Comparison of ENCODE assay signal across 18 cellular contexts in the genomic region with DNA sequence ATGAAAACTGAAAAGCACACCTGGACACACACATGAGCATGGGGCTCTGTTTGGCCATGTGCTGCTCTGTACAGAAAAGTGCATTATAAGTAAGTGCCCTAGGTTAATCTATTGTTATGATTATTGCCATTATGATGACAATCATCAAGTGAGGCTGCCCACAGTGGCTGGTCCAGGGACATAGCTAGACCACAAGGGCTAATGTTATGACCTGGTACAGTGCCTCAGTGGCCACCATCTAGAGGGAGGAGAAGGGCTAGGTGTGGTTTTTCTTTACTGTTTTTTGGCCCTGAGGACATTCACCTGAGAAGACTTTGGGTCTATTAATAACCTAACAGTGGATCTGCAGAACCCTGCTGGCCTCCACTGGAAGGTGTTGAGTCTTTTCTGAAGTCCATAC.
DNase-seq lines count a peak whose midpoint lies in the region; ATAC-seq and TF ChIP-seq lines count a peak whose summit lies in the region.
"Had no signal": no experiment of that assay in that cellular context is flagged by ENCODE, and none has a peak within 500 bp of the region (broad histone marks: within the 10 kb centered on the region; RNA-seq: fewer than 3 reads in every experiment).

No MANE protein-coding gene starts in this region.

- peak overlapping the region in 1 of 2 donors; percentile 39 for H3K4me3 Mint-ChIP-seq in activated T-cell treated with anti-CD3 and anti-CD28 coated beads, Interleukin-2, amount 50 U/mL, for 72 hours
- no peak overlapping the region for H3K4me3 Mint-ChIP-seq in CD4-positive, alpha-beta memory T cell
- no peak overlapping the region for H3K4me3 Mint-ChIP-seq in activated T-helper 17 cell treated with anti-CD3 and anti-CD28 coated beads, Interleukin-2, amount 50 U/mL, for 72 hours
- no peak overlapping the region for H3K4me3 Mint-ChIP-seq in stimulated activated effector memory CD8-positive, alpha-beta T cell treated with anti-CD3 and anti-CD28 coated beads, Interleukin-12 subunit alpha, Interleukin-12 subunit beta, amount 100 ng/mL, for 72 hours

- peaks cover 40% of the 10 kb centered on the region for H3K4me1 Mint-ChIP-seq in activated T-cell treated with anti-CD3 and anti-CD28 coated beads, Interleukin-2, amount 50 U/mL, for 72 hours (ENCODE audit: low read depth)
- H3K4me1 Mint-ChIP-seq in CD4-positive, alpha-beta memory T cell: peaks cover 11 to 25% (median 19%) of the 10 kb centered on the region in 4 donors
- peaks cover 24% of the 10 kb centered on the region for H3K4me1 Mint-ChIP-seq in activated T-helper 17 cell treated with anti-CD3 and anti-CD28 coated beads, Interleukin-2, amount 50 U/mL, for 72 hours
- peaks cover 14% of the 10 kb centered on the region for H3K4me1 Mint-ChIP-seq in stimulated activated effector memory CD8-positive, alpha-beta T cell treated with anti-CD3 and anti-CD28 coated beads, Interleukin-12 subunit alpha, Interleukin-12 subunit beta, amount 100 ng/mL, for 72 hours

- no peaks in the 10 kb centered on the region for H3K79me2 ChIP-seq in mammary epithelial cell (ENCODE audit: insufficient read depth, low read length)

- in situ Hi-C loops in mammary epithelial cell (cut with MboI; ENCODE audit: low sequenced_read_pairs in 2 of 2): loop anchor here in 1 of 2 donors (25.0 kb wide), 1 partner anchor 307 kb away; the partner anchor contains the start of gene BACH2

- no TSS peak for BruUV-seq in mammary epithelial cell (replicated peaks; lab: Mats Ljungman, UMichigan)

- intact Hi-C loops in CD4-positive, alpha-beta memory T cell (cut with micrococcal nuclease): no loop called here
- intact Hi-C loops in mammary epithelial cell (cut with micrococcal nuclease): no loop called here

- dilution Hi-C loops in mammary epithelial cell (cut with HindIII; ENCODE audit: low sequenced_read_pairs): no loop called here

- no peak for TF ChIP-seq CTCF in GM10266 (IDR thresholded peaks at IDR 0.05; ENCODE audit: control insufficient read depth, insufficient read depth, low read depth, missing control alignments)
- TF ChIP-seq CTCF in mammary epithelial cell (conservative IDR thresholded peaks at IDR 0.05 in 1 of 2, IDR thresholded peaks at IDR 0.05 in 1 of 2; ENCODE audit: extremely low read depth in 1 of 2, insufficient read depth in 1 of 2, low read depth in 1 of 2, low read length in 2 of 2): no peak

- POLR2A ChIA-PET in CD4-positive, alpha-beta memory T cell (lab: Charles Lee; ENCODE audit: partially characterized antibody): no interaction called here

- no peaks in the 10 kb centered on the region for H3K9me3 ChIP-seq in CD4-positive, alpha-beta memory T cell (ENCODE audit: control insufficient read depth in 1 of 2, low read length in 2 of 2)
- no peaks in the 10 kb centered on the region for H3K9me3 ChIP-seq in mammary epithelial cell (replicated peaks; ENCODE audit: insufficient read depth, low read length)
- H3K9me3 ChIP-seq: BE2C, Caco-2, SJSA1 had no signal

- no peaks in the 10 kb centered on the region for H3K27me3 ChIP-seq in CD4-positive, alpha-beta memory T cell (ENCODE audit: insufficient read depth, low read length)
- H3K27me3 ChIP-seq in mammary epithelial cell (ENCODE audit: insufficient read depth, low read length): no peaks in the 10 kb centered on the region
- H3K27me3 ChIP-seq: BE2C, SJSA1 had no signal

- H3K4me2 ChIP-seq in mammary epithelial cell (ENCODE audit: insufficient read depth, low read depth, low read length): no peak overlapping the region

- no peaks in the 10 kb centered on the region for H3K9me3 Mint-ChIP-seq in activated T-cell treated with anti-CD3 and anti-CD28 coated beads, Interleukin-2, amount 50 U/mL, for 72 hours
- no peaks in the 10 kb centered on the region for H3K9me3 Mint-ChIP-seq in CD4-positive, alpha-beta memory T cell
- no peaks in the 10 kb centered on the region for H3K9me3 Mint-ChIP-seq in activated T-helper 17 cell treated with anti-CD3 and anti-CD28 coated beads, Interleukin-2, amount 50 U/mL, for 72 hours
- no peaks in the 10 kb centered on the region for H3K9me3 Mint-ChIP-seq in stimulated activated effector memory CD8-positive, alpha-beta T cell treated with anti-CD3 and anti-CD28 coated beads, Interleukin-12 subunit alpha, Interleukin-12 subunit beta, amount 100 ng/mL, for 72 hours

- CTCF ChIA-PET in CD4-positive, alpha-beta memory T cell (lab: Charles Lee; ENCODE audit: partially characterized antibody): interaction anchor here (0.7 kb wide), 1 partner anchor 199 kb away, joined by 3 read pairs; no protein-coding TSS in a partner anchor
- CTCF ChIA-PET in mammary epithelial cell (lab: Charles Lee; ENCODE audit: low non-redundant PET): no interaction called here

- H3K36me3 Mint-ChIP-seq in activated T-cell treated with anti-CD3 and anti-CD28 coated beads, Interleukin-2, amount 50 U/mL, for 72 hours (ENCODE audit: insufficient read depth in 2 of 2): peaks cover 0 to 24% of the 10 kb centered on the region in 2 donors
- H3K36me3 Mint-ChIP-seq in CD4-positive, alpha-beta memory T cell: peaks cover 12 to 13% of the 10 kb centered on the region in 2 donors
- H3K36me3 Mint-ChIP-seq in activated T-helper 17 cell treated with anti-CD3 and anti-CD28 coated beads, Interleukin-2, amount 50 U/mL, for 72 hours (ENCODE audit: low read depth): peaks cover 52% of the 10 kb centered on the region
- peaks cover 13% of the 10 kb centered on the region for H3K36me3 Mint-ChIP-seq in stimulated activated effector memory CD8-positive, alpha-beta T cell treated with anti-CD3 and anti-CD28 coated beads, Interleukin-12 subunit alpha, Interleukin-12 subunit beta, amount 100 ng/mL, for 72 hours

- no peak overlapping the region for H2AFZ ChIP-seq in mammary epithelial cell (ENCODE audit: low read depth, low read length)

- no peak for DNase-seq in activated T-cell treated with anti-CD3 and anti-CD28 coated beads, Interleukin-2, amount 50 U/mL, for 72 hours
- DNase-seq in activated T-cell treated with anti-CD3 and anti-CD28 coated beads for 4 hours (no peak), GM10266 (ENCODE audit: extremely low spot score) (no peak), mammary epithelial cell (no peak)
- no peak for DNase-seq in CD4-positive, alpha-beta memory T cell
- no peak for DNase-seq in stimulated activated effector memory CD8-positive, alpha-beta T cell treated with anti-CD3 and anti-CD28 coated beads, Interleukin-12 subunit alpha, Interleukin-12 subunit beta, amount 100 ng/mL, for 72 hours (ENCODE audit: low spot score in 2 of 2)
- DNase-seq: BE2C, Caco-2, DMS 273 treated with DMSO at 0.1 percent for 48 hours, DMS79 treated with DMSO at 0.1 percent for 48 hours, Karpas-422, NCI-H1694, NCI-H2081, NCI-H2171, NCI-H524 treated with DMSO at 0.1 percent for 48 hours, NCI-H82 had no signal

- no peak overlapping the region for H3K4me3 ChIP-seq in CD4-positive, alpha-beta memory T cell (ENCODE audit: low read length in 2 of 2)
- no peak overlapping the region for H3K4me3 ChIP-seq in mammary epithelial cell (replicated peaks in 1 of 3; ENCODE audit: insufficient read depth in 1 of 3, low read depth in 2 of 3, low read length in 3 of 3)
- H3K4me3 ChIP-seq: SJSA1 had no signal

- H3K9ac ChIP-seq in mammary epithelial cell (ENCODE audit: insufficient read depth, low read length): no peak overlapping the region

- H3K4me1 ChIP-seq in CD4-positive, alpha-beta memory T cell (ENCODE audit: insufficient read depth, low read length): peaks cover 7% of the 10 kb centered on the region
- H3K4me1 ChIP-seq in mammary epithelial cell (ENCODE audit: insufficient read depth, low read length): peaks cover 5% of the 10 kb centered on the region
- H3K4me1 ChIP-seq: Caco-2 had no signal

- no peaks in the 10 kb centered on the region for H3K27me3 Mint-ChIP-seq in activated T-cell treated with anti-CD3 and anti-CD28 coated beads, Interleukin-2, amount 50 U/mL, for 72 hours (ENCODE audit: low read depth)
- H3K27me3 Mint-ChIP-seq in CD4-positive, alpha-beta memory T cell: no peaks in the 10 kb centered on the region
- no peaks in the 10 kb centered on the region for H3K27me3 Mint-ChIP-seq in activated T-helper 17 cell treated with anti-CD3 and anti-CD28 coated beads, Interleukin-2, amount 50 U/mL, for 72 hours

- H4K20me1 ChIP-seq in mammary epithelial cell (ENCODE audit: insufficient read depth, low read length): no peaks in the 10 kb centered on the region

- no peak overlapping the region for H3K27ac Mint-ChIP-seq in activated T-cell treated with anti-CD3 and anti-CD28 coated beads, Interleukin-2, amount 50 U/mL, for 72 hours
- H3K27ac Mint-ChIP-seq in CD4-positive, alpha-beta memory T cell: peak overlapping the region in 4 of 7 donors; percentile 43 to 77 (median 52)
- no peak overlapping the region for H3K27ac Mint-ChIP-seq in activated T-helper 17 cell treated with anti-CD3 and anti-CD28 coated beads, Interleukin-2, amount 50 U/mL, for 72 hours
- no peak overlapping the region for H3K27ac Mint-ChIP-seq in stimulated activated effector memory CD8-positive, alpha-beta T cell treated with anti-CD3 and anti-CD28 coated beads, Interleukin-12 subunit alpha, Interleukin-12 subunit beta, amount 100 ng/mL, for 72 hours

- H3K27ac ChIP-seq in CD4-positive, alpha-beta memory T cell (ENCODE audit: low read depth, low read length): no peak overlapping the region
- H3K27ac ChIP-seq in mammary epithelial cell (ENCODE audit: insufficient read depth, low read depth, low read length): no peak overlapping the region
- H3K27ac ChIP-seq: SJSA1 had no signal

- ATAC-seq in activated T-cell treated with anti-CD3 and anti-CD28 coated beads, Interleukin-2, amount 50 U/mL, for 72 hours (replicated peaks in 1 of 2): peak; percentile 33 to 39
- peak; percentile 47 for ATAC-seq in activated T-helper 17 cell treated with anti-CD3 and anti-CD28 coated beads, Interleukin-2, amount 50 U/mL, for 72 hours (replicated peaks)
- ATAC-seq in stimulated activated effector memory CD8-positive, alpha-beta T cell treated with anti-CD3 and anti-CD28 coated beads, Interleukin-12 subunit alpha, Interleukin-12 subunit beta, amount 100 ng/mL, for 72 hours: peak; percentile 31

- H3K36me3 ChIP-seq in CD4-positive, alpha-beta memory T cell (ENCODE audit: insufficient read depth, low read length): no peaks in the 10 kb centered on the region
- H3K36me3 ChIP-seq in mammary epithelial cell (ENCODE audit: insufficient read depth, low read length): no peaks in the 10 kb centered on the region
- H3K36me3 ChIP-seq: BE2C, SJSA1 had no signal

Comparison
In these comparisons a context has a peak if more than half of its experiments do, and no peak if none do; other contexts are left out.
1. H3K27ac Mint-ChIP-seq: peak in CD4-positive, alpha-beta memory T cell (4 of 7); none in activated T-cell treated with anti-CD3 and anti-CD28 coated beads, Interleukin-2, amount 50 U/mL, for 72 hours (single experiment), activated T-helper 17 cell treated with anti-CD3 and anti-CD28 coated beads, Interleukin-2, amount 50 U/mL, for 72 hours (single experiment) and stimulated activated effector memory CD8-positive, alpha-beta T cell treated with anti-CD3 and anti-CD28 coated beads, Interleukin-12 subunit alpha, Interleukin-12 subunit beta, amount 100 ng/mL, for 72 hours (single experiment).
2. Peak in every context shown above with its lines, with median percentiles within 50 percentile points of each other: ATAC-seq.